In genomic region chr1:56359036-56359435, GRCh38 we compare ENCODE assay signal across 25 cellular contexts.
"Had no signal": no experiment of that assay in that cellular context is flagged by ENCODE, and none has a peak within 500 bp of the region (broad histone marks: within the 10 kb centered on the region; RNA-seq: fewer than 3 reads in every experiment).

No MANE protein-coding gene starts in this region.

- H3K4me3 Mint-ChIP-seq: activated CD4-positive, alpha-beta memory T cell treated with anti-CD3 and anti-CD28 coated beads for 36 hours; activated CD4-positive, alpha-beta T cell treated with anti-CD3 and anti-CD28 coated beads, Interleukin-2, amount 10 ng/mL, durations not matched to agents 7 days and 5 days; activated naive CD4-positive, alpha-beta T cell treated with anti-CD3 and anti-CD28 coated beads for 36 hours; activated naive CD8-positive, alpha-beta T cell treated with anti-CD3 and anti-CD28 coated beads for 36 hours; activated T-cell treated with anti-CD3 and anti-CD28 coated beads, Interleukin-2, amount 50 U/mL, for 4 hours; activated T-helper 17 cell treated with anti-CD3 and anti-CD28 coated beads, Interleukin-2, amount 50 U/mL, for 72 hours had no signal

- H3K36me3 Mint-ChIP-seq: activated CD4-positive, alpha-beta memory T cell treated with anti-CD3 and anti-CD28 coated beads for 36 hours; activated naive CD8-positive, alpha-beta T cell treated with anti-CD3 and anti-CD28 coated beads for 36 hours had no signal

- H3K27ac ChIP-seq: SK-N-MC, VCaP had no signal

- H3K4me1 Mint-ChIP-seq: activated CD4-positive, alpha-beta T cell treated with anti-CD3 and anti-CD28 coated beads, Interleukin-2, amount 10 ng/mL, durations not matched to agents 7 days and 5 days; activated naive CD8-positive, alpha-beta T cell treated with anti-CD3 and anti-CD28 coated beads for 36 hours; activated T-helper 17 cell treated with anti-CD3 and anti-CD28 coated beads, Interleukin-2, amount 50 U/mL, for 72 hours had no signal

- H3K27ac Mint-ChIP-seq: activated CD4-positive, alpha-beta memory T cell treated with anti-CD3 and anti-CD28 coated beads for 36 hours; activated CD4-positive, alpha-beta T cell treated with anti-CD3 and anti-CD28 coated beads, Interleukin-2, amount 10 ng/mL, durations not matched to agents 7 days and 5 days; activated naive CD4-positive, alpha-beta T cell treated with anti-CD3 and anti-CD28 coated beads for 36 hours; activated naive CD8-positive, alpha-beta T cell treated with anti-CD3 and anti-CD28 coated beads for 36 hours; activated T-helper 17 cell treated with anti-CD3 and anti-CD28 coated beads, Interleukin-2, amount 50 U/mL, for 72 hours had no signal

- ATAC-seq: activated T-cell treated with anti-CD3 and anti-CD28 coated beads, Interleukin-2, amount 50 U/mL, for 4 hours; activated T-helper 17 cell treated with anti-CD3 and anti-CD28 coated beads, Interleukin-2, amount 50 U/mL, for 72 hours; Panc1; Right ventricle myocardium inferior had no signal

- H3K4me3 ChIP-seq: SK-N-MC had no signal

- H3K27me3 Mint-ChIP-seq: activated CD4-positive, alpha-beta T cell treated with anti-CD3 and anti-CD28 coated beads, Interleukin-2, amount 10 ng/mL, durations not matched to agents 7 days and 5 days had no signal

- H3K9me3 Mint-ChIP-seq: activated CD4-positive, alpha-beta memory T cell treated with anti-CD3 and anti-CD28 coated beads for 36 hours; activated CD4-positive, alpha-beta T cell treated with anti-CD3 and anti-CD28 coated beads, Interleukin-2, amount 10 ng/mL, durations not matched to agents 7 days and 5 days; activated naive CD4-positive, alpha-beta T cell treated with anti-CD3 and anti-CD28 coated beads for 36 hours; activated naive CD8-positive, alpha-beta T cell treated with anti-CD3 and anti-CD28 coated beads for 36 hours; activated T-cell treated with anti-CD3 and anti-CD28 coated beads, Interleukin-2, amount 50 U/mL, for 4 hours; activated T-helper 17 cell treated with anti-CD3 and anti-CD28 coated beads, Interleukin-2, amount 50 U/mL, for 72 hours had no signal

- DNase-seq: activated CD4-positive, alpha-beta memory T cell treated with anti-CD3 and anti-CD28 coated beads for 36 hours; activated CD4-positive, alpha-beta T cell treated with anti-CD3 and anti-CD28 coated beads, Interleukin-2, amount 10 ng/mL, durations not matched to agents 7 days and 5 days; activated CD4-positive, CD25-positive, alpha-beta regulatory T cell; activated CD8-positive, alpha-beta memory T cell treated with anti-CD3 and anti-CD28 coated beads for 24 hours; activated gamma-delta T cell; activated naive CD4-positive, alpha-beta T cell treated with anti-CD3 and anti-CD28 coated beads for 36 hours; activated naive CD8-positive, alpha-beta T cell treated with anti-CD3 and anti-CD28 coated beads for 36 hours; activated T-cell treated with anti-CD3 and anti-CD28 coated beads, Interleukin-2, amount 50 U/mL, for 4 hours; caudate nucleus; KG1; NCI-H1048; NCI-H146; NCI-H187 treated with DMSO at 0.1 percent for 48 hours; NCI-H2227 treated with DMSO at 0.1 percent for 48 hours; NCI-H526; NCI-H774; NK-92 treated with Interleukin-12 subunit alpha and Interleukin-12 subunit beta, amount 100 ng/mL, for 24 hours; OCI-M1; RPMI8226; T-helper 1 cell had no signal
